Comparison of ENCODE assay signal across 31 cellular contexts in genomic region chr14:70002589-70003240, GRCh38.
DNase-seq lines count a peak whose midpoint lies in the region; ATAC-seq, FAIRE-seq and TF ChIP-seq lines count a peak whose summit lies in the region.
"Had no signal": no experiment of that assay in that cellular context is flagged by ENCODE, and none has a peak within 500 bp of the region (broad histone marks: within the 10 kb centered on the region; RNA-seq: fewer than 3 reads in every experiment).

No MANE protein-coding gene starts in this region.

- peaks cover 51% of the 10 kb centered on the region for H3K4me1 ChIP-seq in A549
- peaks cover 26% of the 10 kb centered on the region for H3K4me1 ChIP-seq in IMR-90 (ENCODE audit: control insufficient read depth, insufficient read depth, low read length)
- H3K4me1 ChIP-seq in H9 (ENCODE audit: insufficient read depth, low read length) = no peaks in the 10 kb centered on the region
- H3K4me1 ChIP-seq in upper lobe of left lung = no peaks in the 10 kb centered on the region
- H3K4me1 ChIP-seq: left lung, prostate gland, uterus had no signal

- DNase-seq in A549 (ENCODE audit: low read depth in 1 of 2, low spot score in 1 of 2) (no peak), IMR-90 (peak; percentile 58), NCI-H69 (lab: John Stamatoyannopoulos, UW) (peak; percentile 98), iris pigment epithelial cell (ENCODE audit: low read depth) (peak; percentile 67), H9 (no peak), 8988T (no peak), upper lobe of left lung (no peak)
- no peak for DNase-seq in activated CD8-positive, alpha-beta T cell treated with anti-CD3 and anti-CD28 coated beads for 36 hours
- DNase-seq: activated CD4-positive, alpha-beta T cell treated with anti-CD3 and anti-CD28 coated beads, Interleukin-2, amount 50 U/mL, for 1 hour; activated CD8-positive, alpha-beta memory T cell treated with anti-CD3 and anti-CD28 coated beads, Interleukin-2, amount 10 ng/mL, durations not matched to agents 7 days and 5 days; anterior cingulate cortex; CD8-positive, alpha-beta T cell; DMS53; dorsolateral prefrontal cortex; H7; KBM-7; left lung; MG63; NCI-H1436; NCI-H524; SIG-M5; stimulated activated naive CD4-positive, alpha-beta T cell treated with Interleukin-2 at 50 U/mL for 16 hours; uterus had no signal

- H3K9me3 ChIP-seq in A549 (no peaks in the 10 kb centered on the region), IMR-90 (ENCODE audit: control insufficient read depth, insufficient read depth, low read length) (no peaks in the 10 kb centered on the region), H9 (ENCODE audit: control insufficient read depth, low read depth, low read length) (no peaks in the 10 kb centered on the region), upper lobe of left lung (no peaks in the 10 kb centered on the region)
- H3K9me3 ChIP-seq: left lung, MG63, neutrophil, prostate gland, uterus had no signal

- CTCF ChIA-PET in A549 (lab: Yijun Ruan, JAX) = interaction anchor here (1.7 kb wide), 2 partner anchors 24 to 71 kb away, joined by 4 to 6 read pairs; no protein-coding TSS in a partner anchor
- CTCF ChIA-PET in IMR-90 (lab: Yijun Ruan, JAX) = no interaction called here
- CTCF ChIA-PET in activated CD8-positive, alpha-beta T cell treated with anti-CD3 and anti-CD28 coated beads for 36 hours (lab: Charles Lee) = no interaction called here

- H3K27ac ChIP-seq in A549 (peak overlapping the region; percentile 90 to 98; a peak in 5 of 6 replicates), IMR-90 (ENCODE audit: insufficient read depth, low read length) (no peak overlapping the region), H9 (ENCODE audit: insufficient read length, low read depth, low read length) (no peak overlapping the region), upper lobe of left lung (no peak overlapping the region)
- H3K27ac ChIP-seq: dorsolateral prefrontal cortex, left lung, neutrophil, prostate gland, uterus had no signal

- no peak for TF ChIP-seq CTCF in A549 (IDR thresholded peaks at IDR 0.05)
- TF ChIP-seq CTCF in IMR-90 (conservative IDR thresholded peaks at IDR 0.05; ENCODE audit: low read depth, low read length) = no peak
- TF ChIP-seq CTCF in activated CD8-positive, alpha-beta T cell treated with anti-CD3 and anti-CD28 coated beads for 36 hours (IDR thresholded peaks at IDR 0.05) = no peak
- TF ChIP-seq CTCF in H9 (conservative IDR thresholded peaks at IDR 0.05) = no peak
- TF ChIP-seq CTCF in upper lobe of left lung (IDR thresholded peaks at IDR 0.05) = no peak

- no peaks in the 10 kb centered on the region for H3K79me2 ChIP-seq in H9 (ENCODE audit: insufficient read depth, low read length)

- H2AK5ac ChIP-seq in IMR-90 (ENCODE audit: low read depth, low read length) (no peak overlapping the region), H9 (ENCODE audit: insufficient read length, low read length) (no peak overlapping the region)

- no peak overlapping the region for H3K27ac Mint-ChIP-seq in activated CD8-positive, alpha-beta T cell treated with anti-CD3 and anti-CD28 coated beads for 36 hours
- no peak overlapping the region for H3K27ac Mint-ChIP-seq in H9
- H3K27ac Mint-ChIP-seq: activated CD8-positive, alpha-beta memory T cell treated with anti-CD3 and anti-CD28 coated beads, Interleukin-2, amount 10 ng/mL, durations not matched to agents 7 days and 5 days; activated naive CD4-positive, alpha-beta T cell treated with anti-CD3 and anti-CD28 coated beads, Interleukin-2, amount 50 U/mL, for 24 hours; activated T-helper 1 cell treated with anti-CD3 and anti-CD28 coated beads, Interleukin-12 subunit alpha, Interleukin-12 subunit beta, Interleukin-2, Interleukin-4 antibody, amounts not matched to agents 30 ng/mL and 10 ng/mL and 1 ng/mL, durations not matched to agents 14 hours and 24 hours and 36 hours; B cell; CD8-positive, alpha-beta T cell; WTC11 had no signal

- no peak overlapping the region for H3K4me2 ChIP-seq in A549
- H3K4me2 ChIP-seq in IMR-90 (ENCODE audit: low read depth, low read length) = no peak overlapping the region
- H3K4me2 ChIP-seq in H9 (ENCODE audit: insufficient read depth, insufficient read length, low read length) = no peak overlapping the region

- H3K27me3 ChIP-seq in IMR-90 (ENCODE audit: control insufficient read depth, insufficient read depth, low read length) (no peaks in the 10 kb centered on the region), H9 (ENCODE audit: insufficient read depth, low read length) (no peaks in the 10 kb centered on the region; the same call in 1 of the 2 replicates), upper lobe of left lung (no peaks in the 10 kb centered on the region)
- H3K27me3 ChIP-seq: MG63, neutrophil, uterus had no signal

- H3K4ac ChIP-seq in IMR-90 (ENCODE audit: low read depth, low read length) (no peak overlapping the region), H9 (ENCODE audit: low read depth, low read length) (no peak overlapping the region)

- H3K23ac ChIP-seq in IMR-90 (ENCODE audit: low read depth, low read length) (no peak overlapping the region), H9 (ENCODE audit: insufficient read length, low read depth, low read length) (no peak overlapping the region)

- no peak overlapping the region for H3K4me3 ChIP-seq in A549
- no peak overlapping the region for H3K4me3 ChIP-seq in IMR-90 (ENCODE audit: insufficient read depth, low read depth, low read length)
- no peak overlapping the region for H3K4me3 ChIP-seq in upper lobe of left lung
- H3K4me3 ChIP-seq: dorsolateral prefrontal cortex, left lung, MG63, prostate gland, uterus had no signal

- H3K9ac ChIP-seq in IMR-90 (ENCODE audit: low read depth, low read length) (no peak overlapping the region), H9 (ENCODE audit: extremely low read depth, insufficient read length, low read length) (no peak overlapping the region)

- H3K4me1 Mint-ChIP-seq in activated CD8-positive, alpha-beta T cell treated with anti-CD3 and anti-CD28 coated beads for 36 hours (ENCODE audit: low read depth) = no peaks in the 10 kb centered on the region
- H3K4me1 Mint-ChIP-seq in H9 = peaks cover 3 to 5% of the 10 kb centered on the region in 2 experiments; a peak in 3 of 4 replicates
- H3K4me1 Mint-ChIP-seq: activated naive CD4-positive, alpha-beta T cell treated with anti-CD3 and anti-CD28 coated beads, Interleukin-2, amount 50 U/mL, for 24 hours had no signal

- peak overlapping the region; percentile 9; the same call in 1 of the 2 replicates for H2BK20ac ChIP-seq in IMR-90 (ENCODE audit: low read depth, low read length)
- H2BK20ac ChIP-seq in H9 (ENCODE audit: low read depth, low read length, poor library complexity, severe bottlenecking) = no peak overlapping the region

- H2BK15ac ChIP-seq in IMR-90 (ENCODE audit: low read depth, low read length) (no peak overlapping the region; the same call in 2 of the 3 replicates), H9 (ENCODE audit: low read depth, low read length) (no peak overlapping the region)

- dilution Hi-C loops in IMR-90 (cut with HindIII; ENCODE audit: low sequenced_read_pairs, unreplicated experiment) = no loop called here

- ATAC-seq in A549 = no peak
- no peak for ATAC-seq in IMR-90 (ENCODE audit: low read depth)
- no peak for ATAC-seq in activated CD8-positive, alpha-beta T cell treated with anti-CD3 and anti-CD28 coated beads for 36 hours
- ATAC-seq in upper lobe of left lung (ENCODE audit: low FRiP score in 2 of 2) = no peak
- ATAC-seq: activated CD8-positive, alpha-beta memory T cell treated with anti-CD3 and anti-CD28 coated beads, Interleukin-2, amount 10 ng/mL, durations not matched to agents 7 days and 5 days; CD8-positive, alpha-beta T cell; left lung; WTC11 had no signal

- POLR2A ChIA-PET in A549 (lab: Yijun Ruan, JAX) (no interaction called here), IMR-90 (lab: Charles Lee; ENCODE audit: unreplicated experiment) (no interaction called here)
- POLR2A ChIA-PET in activated CD8-positive, alpha-beta T cell treated with anti-CD3 and anti-CD28 coated beads for 36 hours (lab: Charles Lee) = no interaction called here

- in situ Hi-C loops in IMR-90 (cut with MboI; ENCODE audit: low sequenced_read_pairs) = loop anchor here (25.0 kb wide), 1 partner anchor 415 kb away; no protein-coding TSS in a partner anchor

- no peak overlapping the region for H2BK5ac ChIP-seq in IMR-90 (ENCODE audit: low read depth, low read length, poor library complexity, severe bottlenecking)
- no peak overlapping the region for H2BK5ac ChIP-seq in H9 (ENCODE audit: insufficient read length, low read length)

- no TSS peak for BruUV-seq in IMR-90 (replicated peaks; lab: Mats Ljungman, UMichigan)

- TF ChIP-seq EP300 in A549 (IDR thresholded peaks at IDR 0.05) (no peak), upper lobe of left lung (IDR thresholded peaks at IDR 0.05) (no peak)

- H4K20me1 ChIP-seq in IMR-90 (ENCODE audit: insufficient read depth, low read length) (no peaks in the 10 kb centered on the region), H9 (ENCODE audit: control insufficient read depth, insufficient read depth, insufficient read length) (no peaks in the 10 kb centered on the region)

- H3K56ac ChIP-seq in IMR-90 (ENCODE audit: extremely low read depth, insufficient read depth, low read length) (no peak overlapping the region), H9 (ENCODE audit: insufficient read length, low read depth, low read length) (no peak overlapping the region)

- no peaks in the 10 kb centered on the region; the same call in 1 of the 2 replicates for H3K36me3 ChIP-seq in IMR-90 (ENCODE audit: control insufficient read depth, insufficient read depth, low read length)
- no peaks in the 10 kb centered on the region for H3K36me3 ChIP-seq in upper lobe of left lung
- H3K36me3 ChIP-seq: left lung, MG63, neutrophil, prostate gland, uterus had no signal

- peaks cover 20% of the 10 kb centered on the region for H3K9me1 ChIP-seq in IMR-90 (ENCODE audit: insufficient read depth, low read length)

- no peak overlapping the region for H2AFZ ChIP-seq in IMR-90 (replicated peaks; ENCODE audit: low read length, poor library complexity)
- no peak overlapping the region for H2AFZ ChIP-seq in H9 (ENCODE audit: low read length)

- no peaks in the 10 kb centered on the region for H3K9me3 Mint-ChIP-seq in activated CD8-positive, alpha-beta T cell treated with anti-CD3 and anti-CD28 coated beads for 36 hours
- no peaks in the 10 kb centered on the region for H3K9me3 Mint-ChIP-seq in H9
- H3K9me3 Mint-ChIP-seq: activated naive CD4-positive, alpha-beta T cell treated with anti-CD3 and anti-CD28 coated beads, Interleukin-2, amount 50 U/mL, for 24 hours; activated T-helper 1 cell treated with anti-CD3 and anti-CD28 coated beads, Interleukin-12 subunit alpha, Interleukin-12 subunit beta, Interleukin-2, Interleukin-4 antibody, amounts not matched to agents 30 ng/mL and 10 ng/mL and 1 ng/mL, durations not matched to agents 14 hours and 24 hours and 36 hours; CD8-positive, alpha-beta T cell; WTC11 had no signal

- H3K27me3 Mint-ChIP-seq in activated CD8-positive, alpha-beta T cell treated with anti-CD3 and anti-CD28 coated beads for 36 hours = peaks cover 3% of the 10 kb centered on the region
- H3K27me3 Mint-ChIP-seq in H9 (ENCODE audit: low read depth) = peaks cover 6% of the 10 kb centered on the region; the same call in 1 of the 2 replicates
- H3K27me3 Mint-ChIP-seq: B cell had no signal

- H4K91ac ChIP-seq in IMR-90 (ENCODE audit: insufficient read depth, low read depth, low read length) = no peak overlapping the region; the same call in 1 of the 2 replicates
- no peak overlapping the region for H4K91ac ChIP-seq in H9 (ENCODE audit: insufficient read length, low read depth, low read length)

- H2AK9ac ChIP-seq in IMR-90 (replicated peaks; ENCODE audit: low read depth, low read length, poor library complexity) = no peak overlapping the region

- H3K79me1 ChIP-seq in IMR-90 (ENCODE audit: low read depth in 1 of 2, low read length in 2 of 2) (peaks cover 0 to 4% of the 10 kb centered on the region in 2 experiments; a peak in 1 of 4 replicates), H9 (ENCODE audit: insufficient read depth, low read depth, low read length, poor library complexity, severe bottlenecking) (no peaks in the 10 kb centered on the region)

- no peak overlapping the region for H4K8ac ChIP-seq in IMR-90 (ENCODE audit: low read depth in 2 of 2, low read length in 2 of 2)
- H4K8ac ChIP-seq in H9 (replicated peaks; ENCODE audit: insufficient read length, low read depth, low read length) = no peak overlapping the region

- no peaks in the 10 kb centered on the region for H3K23me2 ChIP-seq in H9 (ENCODE audit: insufficient read length, low read depth, low read length, poor library complexity, severe bottlenecking)

- H3K18ac ChIP-seq in IMR-90 (ENCODE audit: low read depth, low read length) (no peak overlapping the region), H9 (ENCODE audit: insufficient read length, low read depth, low read length) (no peak overlapping the region)

- TF ChIP-seq RAD21 in A549 (conservative IDR thresholded peaks at IDR 0.05 in 1 of 2, IDR thresholded peaks at IDR 0.05 in 1 of 2) = no peak
- TF ChIP-seq RAD21 in IMR-90 (IDR thresholded peaks at IDR 0.05; ENCODE audit: low read length) = no peak

- H3K14ac ChIP-seq in IMR-90 (replicated peaks; ENCODE audit: low read depth, low read length) (no peak overlapping the region), H9 (ENCODE audit: insufficient read depth, low read length) (no peak overlapping the region)

- H4K5ac ChIP-seq in IMR-90 (ENCODE audit: low read depth, low read length) (0 out of 2 replicates have a peak overlapping the region, but pooled peaks have one; percentile 6), H9 (ENCODE audit: insufficient read length, low read depth, low read length) (no peak overlapping the region)

- H3K4me3 Mint-ChIP-seq in activated CD8-positive, alpha-beta T cell treated with anti-CD3 and anti-CD28 coated beads for 36 hours = no peak overlapping the region
- no peak overlapping the region for H3K4me3 Mint-ChIP-seq in H9
- H3K4me3 Mint-ChIP-seq: activated CD8-positive, alpha-beta memory T cell treated with anti-CD3 and anti-CD28 coated beads, Interleukin-2, amount 10 ng/mL, durations not matched to agents 7 days and 5 days; activated naive CD4-positive, alpha-beta T cell treated with anti-CD3 and anti-CD28 coated beads, Interleukin-2, amount 50 U/mL, for 24 hours; activated T-helper 1 cell treated with anti-CD3 and anti-CD28 coated beads, Interleukin-12 subunit alpha, Interleukin-12 subunit beta, Interleukin-2, Interleukin-4 antibody, amounts not matched to agents 30 ng/mL and 10 ng/mL and 1 ng/mL, durations not matched to agents 14 hours and 24 hours and 36 hours; B cell; CD8-positive, alpha-beta T cell; WTC11 had no signal

- WGBS in A549 (ENCODE audit: missing lambda C conversion rate) = 90% methylated on average over 6 of the region's 6 CpGs
- 70% methylated on average over 3 of the region's 6 CpGs; no CpG with 5 or more reads in 1 of the 2 experiments for WGBS in IMR-90 (ENCODE audit: extremely low coverage in 2 of 2, insufficient read length in 1 of 2), 2 experiments
- WGBS in H9 (ENCODE audit: extremely low coverage, insufficient read length, low lambda C conversion rate) = no CpG with 5 or more reads among the region's 6 CpGs
- 86 to 88% methylated on average over 6 of the region's 6 CpGs for WGBS in upper lobe of left lung, 2 donors

- no peaks in the 10 kb centered on the region for H3K36me3 Mint-ChIP-seq in activated CD8-positive, alpha-beta T cell treated with anti-CD3 and anti-CD28 coated beads for 36 hours (ENCODE audit: low read depth)
- H3K36me3 Mint-ChIP-seq in H9 (ENCODE audit: insufficient read depth in 1 of 3, low read depth in 3 of 3) = no peaks in the 10 kb centered on the region
- H3K36me3 Mint-ChIP-seq: activated CD8-positive, alpha-beta memory T cell treated with anti-CD3 and anti-CD28 coated beads, Interleukin-2, amount 10 ng/mL, durations not matched to agents 7 days and 5 days; activated naive CD4-positive, alpha-beta T cell treated with anti-CD3 and anti-CD28 coated beads, Interleukin-2, amount 50 U/mL, for 24 hours; CD8-positive, alpha-beta T cell; WTC11 had no signal

- TF ChIP-seq POLR2A in A549 (IDR thresholded peaks at IDR 0.05; ENCODE audit: low read length) (no peak), IMR-90 (IDR thresholded peaks at IDR 0.05; ENCODE audit: low read depth, low read length) (no peak), upper lobe of left lung (IDR thresholded peaks at IDR 0.05) (no peak)

- intact Hi-C loops in IMR-90 (cut with micrococcal nuclease) = no loop called here
- intact Hi-C loops in activated CD8-positive, alpha-beta T cell treated with anti-CD3 and anti-CD28 coated beads for 36 hours (cut with micrococcal nuclease) = no loop called here

- H3T11ph ChIP-seq in H9 (ENCODE audit: low read length) = no peak overlapping the region

- H2BK12ac ChIP-seq in H9 (ENCODE audit: insufficient read length, low read depth, low read length) = no peak overlapping the region

- H2BK120ac ChIP-seq in IMR-90 (ENCODE audit: low read depth, low read length) (peak overlapping the region; percentile 3; the same call in 1 of the 2 replicates), H9 (ENCODE audit: low read depth, low read length, poor library complexity, severe bottlenecking) (no peak overlapping the region)

- no peak for FAIRE-seq in A549 (lab: Jason Lieb, UNC)
- FAIRE-seq: G401.6, RCC 7860 had no signal

Comparison
In these comparisons a context has a peak if more than half of its experiments do, and no peak if none do; other contexts are left out.
1. DNase-seq: peak in IMR-90 (single experiment), NCI-H69 (single experiment) and iris pigment epithelial cell (single experiment); none in A549 (0 of 2), activated CD8-positive, alpha-beta T cell treated with anti-CD3 and anti-CD28 coated beads for 36 hours (single experiment), H9 (single experiment), 8988T (single experiment) and upper lobe of left lung (0 of 2).
2. H3K27ac ChIP-seq: peak in A549 (2 of 2); none in IMR-90 (single experiment), H9 (single experiment) and upper lobe of left lung (0 of 4).